8 cellular contexts compared by ENCODE assay signal in the genomic region with DNA sequence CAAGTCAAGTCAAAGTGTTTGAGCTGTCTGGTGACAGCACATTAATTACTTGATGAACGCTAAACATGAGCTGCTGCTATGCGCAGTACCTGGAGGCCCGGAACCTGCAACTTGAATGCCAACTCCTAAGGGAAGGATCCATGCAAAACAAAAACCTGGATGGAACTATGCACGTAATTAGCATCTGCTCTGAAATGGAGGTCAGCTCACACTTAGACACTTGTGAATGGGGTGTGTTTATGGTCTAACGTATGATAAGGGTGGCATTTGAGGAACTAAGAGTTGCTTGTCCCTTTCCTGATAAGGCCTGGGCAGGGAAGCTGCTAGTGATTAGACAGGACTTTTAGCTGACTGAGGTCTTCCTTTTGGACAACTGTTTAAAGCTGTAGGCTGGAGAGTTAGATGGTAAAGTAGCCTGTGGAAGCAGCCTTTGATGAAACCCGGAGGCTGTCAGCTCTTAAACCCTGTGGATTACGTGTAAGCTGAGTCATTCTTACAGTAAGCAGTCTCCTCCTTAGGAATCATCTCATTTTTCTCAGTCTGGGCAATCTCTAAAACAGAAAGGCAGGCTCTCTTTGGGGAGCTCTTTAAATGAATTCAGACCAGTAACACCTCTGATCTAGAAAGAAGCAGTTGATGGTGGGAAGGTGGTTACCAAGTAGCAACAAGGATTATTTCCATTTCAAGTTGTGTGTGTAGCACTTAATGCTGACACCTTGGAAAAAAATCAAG. TPM values are rescaled to one million over a fixed set of nuclear protein-coding genes. Genes with fewer than 3 reads are reported as not detected.
DNase-seq lines count a peak whose midpoint lies in the region; ATAC-seq, FAIRE-seq and TF ChIP-seq lines count a peak whose summit lies in the region.

No MANE protein-coding gene starts in this region.

- ATAC-seq in GM12878 (0 out of 3 replicates have a peak, but pooled peaks have one; percentile 15), GM21515 (IDR thresholded peaks at IDR 0.05; ENCODE audit: unreplicated experiment) (no peak), HG03045 (IDR thresholded peaks at IDR 0.05; ENCODE audit: unreplicated experiment) (no peak)

- in situ Hi-C loops in GM12878 (cut with MboI): no loop called here

- H3K36me3 ChIP-seq in GM12878 (ENCODE audit: control insufficient read depth in 2 of 2, insufficient read depth in 2 of 2, low read length in 1 of 2): no peaks in the 10 kb centered on the region
- H3K36me3 ChIP-seq in mesenchymal stem cell (ENCODE audit: control insufficient read depth in 1 of 2, insufficient read depth in 2 of 2, low read depth in 1 of 2, low read length in 2 of 2): no peaks in the 10 kb centered on the region
- no peaks in the 10 kb centered on the region for H3K36me3 ChIP-seq in tibial artery

- H4K8ac ChIP-seq in mesenchymal stem cell (ENCODE audit: low read length): no peak overlapping the region

- H2BK12ac ChIP-seq in mesenchymal stem cell (ENCODE audit: low read length in 2 of 2): peak overlapping the region; percentile 54 to 80

- H3K9me3 ChIP-seq in GM12878 (replicated peaks; ENCODE audit: control insufficient read depth, insufficient read depth, low read length) (no peaks in the 10 kb centered on the region), mesenchymal stem cell (ENCODE audit: control insufficient read depth, low read length) (no peaks in the 10 kb centered on the region), tibial artery (no peaks in the 10 kb centered on the region)

- peak overlapping the region; percentile 9 to 56 for H3K4ac ChIP-seq in mesenchymal stem cell (ENCODE audit: low read depth in 1 of 2, low read length in 2 of 2)

- no peak overlapping the region for H2AFZ ChIP-seq in GM12878 (ENCODE audit: control insufficient read depth, low read depth, low read length)
- H2AFZ ChIP-seq in mesenchymal stem cell (ENCODE audit: low read depth, low read length): no peak overlapping the region

- H3K27me3 ChIP-seq in GM12878 (replicated peaks in 1 of 2; ENCODE audit: control insufficient read depth in 2 of 2, insufficient read depth in 2 of 2, low read length in 1 of 2) (peaks cover 0 to 3% of the 10 kb centered on the region in 2 experiments; a peak in 3 of 4 replicates), mesenchymal stem cell (ENCODE audit: control insufficient read depth in 1 of 2, insufficient read depth in 1 of 2, low read length in 2 of 2) (peaks cover 9 to 10% of the 10 kb centered on the region in 2 experiments), tibial artery (no peaks in the 10 kb centered on the region)

- H3K79me1 ChIP-seq in mesenchymal stem cell (replicated peaks; ENCODE audit: low read length, poor library complexity, severe bottlenecking): no peaks in the 10 kb centered on the region

- H2BK120ac ChIP-seq in mesenchymal stem cell (ENCODE audit: low read depth, low read length): no peak overlapping the region

- DNase-seq in AG09319 (ENCODE audit: extremely low read depth, low read depth) (peak; percentile 24), M059J (ENCODE audit: low read depth) (peak; percentile 94), GM12878 (ENCODE audit: low read depth, low spot score) (no peak), mesenchymal stem cell (peak; percentile 94), tibial artery (no peak)
- DNase-seq in activated CD4-positive, CD25-positive, alpha-beta regulatory T cell treated with anti-CD3 and anti-CD28 coated beads, Interleukin-2, amount 50 U/mL, for 72 hours: no peak

- intact Hi-C loops in GM12878 (cut with micrococcal nuclease; ENCODE audit: unreplicated experiment) (no loop called here), tibial artery (cut with DNase I; ENCODE audit: low total_unique reads) (no loop called here)

- 59% methylated on average over 7 of the region's 7 CpGs for WGBS in GM12878 (ENCODE audit: insufficient coverage, insufficient replicate concordance, low lambda C conversion rate, missing lambda C conversion rate)
- 45% methylated on average over 7 of the region's 7 CpGs for WGBS in mesenchymal stem cell

- no peaks in the 10 kb centered on the region for H3K4me1 ChIP-seq in GM12878 (ENCODE audit: control insufficient read depth, insufficient read depth, low read length)
- no peaks in the 10 kb centered on the region for H3K4me1 ChIP-seq in mesenchymal stem cell (ENCODE audit: control insufficient read depth, insufficient read depth, low read depth, low read length)
- H3K4me1 ChIP-seq in tibial artery: peaks cover 0 to 42% (median 20%) of the 10 kb centered on the region in 4 donors

- H2BK15ac ChIP-seq in mesenchymal stem cell (ENCODE audit: low read depth, poor library complexity, severe bottlenecking): no peak overlapping the region

- no peak overlapping the region for H3K9ac ChIP-seq in GM12878 (ENCODE audit: control insufficient read depth, insufficient read depth, low read length)
- H3K9ac ChIP-seq in mesenchymal stem cell (ENCODE audit: low read length): peak overlapping the region; percentile 36

- SMC1A ChIA-PET in GM12878 (lab: Charles Lee; ENCODE audit: uncharacterized antibody, unreplicated experiment): no interaction called here

- TF ChIP-seq CTCF in AG09319 (IDR thresholded peaks at IDR 0.05; ENCODE audit: low read depth, low read length): no peak
- TF ChIP-seq CTCF in GM12878 (IDR thresholded peaks at IDR 0.05 in 2 of 3, conservative IDR thresholded peaks at IDR 0.05 in 1 of 3; ENCODE audit: control insufficient read depth in 2 of 3, extremely low read depth in 1 of 3, insufficient read depth in 1 of 3, low read depth in 3 of 3, low read length in 3 of 3): no peak
- no peak for TF ChIP-seq CTCF in tibial artery (IDR thresholded peaks at IDR 0.05)

- POLR2A ChIA-PET in GM12878 (lab: Charles Lee): no interaction called here

- H3K23ac ChIP-seq in mesenchymal stem cell (ENCODE audit: low read length in 2 of 2): peak overlapping the region in 1 of 2 experiments; percentile 32

- H2AK5ac ChIP-seq in mesenchymal stem cell (ENCODE audit: low read length, severe bottlenecking): no peak overlapping the region

- FAIRE-seq in GM12878 (lab: Jason Lieb, UNC): peak; percentile 57

- H3K4me2 ChIP-seq in GM12878 (ENCODE audit: control insufficient read depth, insufficient read depth) (no peak overlapping the region), mesenchymal stem cell (ENCODE audit: low read length, poor library complexity, severe bottlenecking) (no peak overlapping the region)

- TF ChIP-seq POLR2A in GM12878 (IDR thresholded peaks at IDR 0.05; ENCODE audit: low read depth, low read length): no peak

- H3K79me2 ChIP-seq in GM12878 (ENCODE audit: control insufficient read depth, insufficient read depth, low read length): no peaks in the 10 kb centered on the region

- H4K91ac ChIP-seq in mesenchymal stem cell (ENCODE audit: low read length): no peak overlapping the region

- H2BK5ac ChIP-seq in mesenchymal stem cell (ENCODE audit: low read depth, low read length, poor library complexity, severe bottlenecking): no peak overlapping the region

- H3K4me3 ChIP-seq in GM12878 (no peak overlapping the region), mesenchymal stem cell (ENCODE audit: insufficient read depth in 1 of 2, low read depth in 1 of 2, low read length in 2 of 2) (no peak overlapping the region), tibial artery (no peak overlapping the region)

- CTCF ChIA-PET in GM12878 (lab: Yijun Ruan, JAX): interaction anchor here (1.1 kb wide), 1 partner anchor 78 kb away, joined by 4 read pairs; no protein-coding TSS in a partner anchor

- no peaks in the 10 kb centered on the region for H4K20me1 ChIP-seq in GM12878 (ENCODE audit: control insufficient read depth, insufficient read depth)

- no peak for TF ChIP-seq EP300 in GM12878 (IDR thresholded peaks at IDR 0.05; ENCODE audit: borderline replicate concordance in 1 of 2, control insufficient read depth in 1 of 2, low read depth in 2 of 2, low read length in 2 of 2)

- H3K18ac ChIP-seq in mesenchymal stem cell (ENCODE audit: low read depth in 1 of 2, low read length in 2 of 2): peak overlapping the region; percentile 59 to 92

- no peak for TF ChIP-seq RAD21 in GM12878 (IDR thresholded peaks at IDR 0.05; ENCODE audit: insufficient read depth, low read depth, low read length)

- BruUV-seq in GM12878 (replicated peaks; lab: Mats Ljungman, UMichigan): no TSS peak

- H3K27ac ChIP-seq in GM12878 (ENCODE audit: control insufficient read depth, insufficient read depth) (no peak overlapping the region), mesenchymal stem cell (ENCODE audit: low read length, poor library complexity, severe bottlenecking) (no peak overlapping the region), tibial artery (no peak overlapping the region)

- RAD21 ChIA-PET in GM12878 (lab: Charles Lee; ENCODE audit: unreplicated experiment): interaction anchor here (0.6 to 0.9 kb wide), 2 partner anchors 43 to 70 kb away, joined by 3 read pairs; no protein-coding TSS in a partner anchor

- peak overlapping the region in 1 of 2 experiments; percentile 23 for H3K14ac ChIP-seq in mesenchymal stem cell (ENCODE audit: low read length in 2 of 2)

TF ChIP-seq in GM12878, 131 proteins besides CTCF, POLR2A, EP300 and RAD21 (continues in another document):
- TF ChIP-seq ZNF217 (IDR thresholded peaks at IDR 0.05) (no peak), MEF2B (IDR thresholded peaks at IDR 0.05; ENCODE audit: partially characterized antibody, poor library complexity, severe bottlenecking) (no peak), CREB1 (IDR thresholded peaks at IDR 0.05; ENCODE audit: low read depth) (no peak), KAT2A (conservative IDR thresholded peaks at IDR 0.05; ENCODE audit: control insufficient read depth, low read depth, low read length) (no peak), ZNF384 (IDR thresholded peaks at IDR 0.05; ENCODE audit: borderline replicate concordance, low read depth, low read length) (no peak)

RNA-seq across cellular contexts. Expression of a gene that starts 6.8 kb away (rescaled TPM):
- total RNA-seq in M059J (2014; rRNA removed; shearing (Covaris generic)): 4.5 and 6.3 TPM in 2 replicates
- 0.20 TPM in 1 of 2 replicates, not detected in the other for total RNA-seq in GM12878 (2013; cell fraction: nucleolus; rRNA removed)
- total RNA-seq in GM12878 (2014; rRNA removed) (0.65 and 0.73 TPM in 2 replicates), GM12878 (2014; rRNA removed; fragmentation: Illumina TruSeq; extraction: Trizol) (0.76 and 0.78 TPM in 2 replicates), GM12878 (2021) (1.4 and 1.6 TPM in 2 replicates)
- polyA plus RNA-seq in GM12878 (2011; ENCODE audit: low read depth): 2.5 TPM
- polyA plus RNA-seq in GM12878 (2011; rRNA removed) (0.19 and 0.20 TPM in 2 replicates), GM12878 (2014; fragmentation: Illumina TruSeq; extraction: Trizol) (1.1 and 1.3 TPM in 2 replicates), GM12878 (2014; fragmentation: Nextera tagmentation; extraction: Ambion mirVana) (under 1 TPM; 0.31 to 0.53 TPM), GM12878 (2014; rRNA removed) (0.61 and 0.79 TPM in 2 replicates), GM12878 (2016; fragmentation: Nextera tagmentation; extraction: Ambion mirVana) (1 to 10 TPM; 2.2 to 2.4 TPM)
- polyA plus RNA-seq in GM12878 (2011; cell fraction: cytosol; rRNA removed): 0.20 and 0.24 TPM in 2 replicates
- 0.09 and 0.23 TPM in 2 replicates for polyA plus RNA-seq in GM12878 (2011; cell fraction: nucleus; rRNA removed)
- 2.0 and 3.1 TPM in 2 replicates for polyA plus RNA-seq in GM12878 (2012)
- polyA minus RNA-seq in GM12878 (2011; rRNA and poly(A)+ RNA removed): 0.51 and 0.62 TPM in 2 replicates
- polyA minus RNA-seq in GM12878 (2011; cell fraction: cytosol; rRNA and poly(A)+ RNA removed): 0.31 TPM in 1 of 2 replicates, not detected in the other
- 0.12 and 0.29 TPM in 2 replicates for polyA minus RNA-seq in GM12878 (2011; cell fraction: nucleus; rRNA and poly(A)+ RNA removed)
- polyA plus RNA-seq in mesenchymal stem cell (2013, experiment 1 of 2): 1.3 TPM
- polyA plus RNA-seq in mesenchymal stem cell (2013, experiment 2 of 2): 1.3 TPM

Comparison
In these comparisons a context has a peak if more than half of its experiments do, and no peak if none do; other contexts are left out.
1. DNase-seq: peak in AG09319 (single experiment), M059J (single experiment) and mesenchymal stem cell (single experiment); none in GM12878 (single experiment), tibial artery (0 of 2) and activated CD4-positive, CD25-positive, alpha-beta regulatory T cell treated with anti-CD3 and anti-CD28 coated beads, Interleukin-2, amount 50 U/mL, for 72 hours (single experiment).